22 cellular contexts compared by ENCODE assay signal in the genomic region with DNA sequence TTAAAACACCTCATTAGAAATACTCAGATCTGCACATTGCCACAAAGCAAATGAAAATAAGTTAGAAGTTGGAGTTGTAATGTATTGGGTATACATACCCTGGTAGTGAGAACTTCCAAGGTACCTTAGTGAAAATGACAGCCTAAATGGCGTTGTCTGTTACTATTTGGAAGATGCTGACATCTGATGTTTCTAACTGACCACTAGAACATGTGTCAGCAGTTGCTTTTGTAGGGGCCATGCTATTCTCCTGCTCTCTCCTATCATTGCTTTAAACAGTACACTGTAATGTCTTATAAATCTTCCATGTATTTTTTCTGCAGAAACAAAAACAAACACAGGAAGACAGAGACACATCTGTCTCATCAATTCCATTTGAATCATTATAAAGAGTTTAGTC. TPM values are rescaled to one million over a fixed set of nuclear protein-coding genes. Genes with fewer than 3 reads are reported as not detected.
A peak's percentile ranks its signal among the peaks of the same experiment; 100 is the strongest.
DNase-seq lines count a peak whose midpoint lies in the region; ATAC-seq and TF ChIP-seq lines count a peak whose summit lies in the region.
"Had no signal": no experiment of that assay in that cellular context is flagged by ENCODE, and none has a peak within 500 bp of the region (broad histone marks: within the 10 kb centered on the region; RNA-seq: fewer than 3 reads in every experiment).

No MANE protein-coding gene starts in this region.

- H3K36me3 Mint-ChIP-seq in chondrocyte (ENCODE audit: low read depth) (peaks cover 5% of the 10 kb centered on the region), HFFc6 (ENCODE audit: low read depth) (peaks cover 16% of the 10 kb centered on the region)
- H3K36me3 Mint-ChIP-seq: CD4-positive, CD25-positive, alpha-beta regulatory T cell had no signal

- H3K27me3 ChIP-seq in left ventricle myocardium inferior (ENCODE audit: low read depth): no peaks in the 10 kb centered on the region
- H3K27me3 ChIP-seq in osteoblast (ENCODE audit: insufficient read depth, low read length): no peaks in the 10 kb centered on the region
- H3K27me3 ChIP-seq: BE2C had no signal

- TF ChIP-seq CTCF in left ventricle myocardium inferior (IDR thresholded peaks at IDR 0.05; ENCODE audit: borderline replicate concordance) (no peak), VCaP (conservative IDR thresholded peaks at IDR 0.05) (no peak), osteoblast (IDR thresholded peaks at IDR 0.05; ENCODE audit: extremely low read depth, low read depth, low read length) (no peak), chondrocyte (IDR thresholded peaks at IDR 0.05) (no peak), HFFc6 (IDR thresholded peaks at IDR 0.05) (no peak)

- H3K9me3 Mint-ChIP-seq in chondrocyte (ENCODE audit: low read depth) (peaks cover 3% of the 10 kb centered on the region), HFFc6 (no peaks in the 10 kb centered on the region)

- intact Hi-C loops in left ventricle myocardium inferior (cut with micrococcal nuclease) (no loop called here), Right ventricle myocardium inferior (cut with DNase I) (no loop called here)

- no peak for DNase-seq in left ventricle myocardium inferior
- DNase-seq in Right ventricle myocardium inferior (ENCODE audit: missing footprints): no peak
- no peak for DNase-seq in osteoblast (ENCODE audit: insufficient read length, low spot score, missing footprints)
- DNase-seq in NCI-H2171 treated with DMSO at 0.1 percent for 48 hours (lab: John Stamatoyannopoulos, UW): no peak
- no peak for DNase-seq in activated CD8-positive, alpha-beta memory T cell treated with anti-CD3 and anti-CD28 coated beads, Interleukin-2, amount 50 U/mL, for 48 hours
- DNase-seq in chondrocyte (ENCODE audit: low spot score): no peak
- DNase-seq in HFFc6: no peak
- DNase-seq: 8988T; BE2C; CD4-positive, CD25-positive, alpha-beta regulatory T cell; COR-L47; GDM1; Kasumi-1; NCI-H1105 treated with DMSO at 0.1 percent for 48 hours; NCI-H1694; NCI-H2081 treated with DMSO at 0.1 percent for 48 hours; NCI-H510A treated with DMSO at 0.1 percent for 48 hours; NCI-H82 had no signal

- peaks cover 19% of the 10 kb centered on the region for H3K4me1 Mint-ChIP-seq in chondrocyte (ENCODE audit: low read depth)
- peaks cover 24% of the 10 kb centered on the region for H3K4me1 Mint-ChIP-seq in HFFc6 (ENCODE audit: low read depth)
- H3K4me1 Mint-ChIP-seq: CD4-positive, CD25-positive, alpha-beta regulatory T cell; IgD-negative memory B cell had no signal

- H4K20me1 ChIP-seq in osteoblast (ENCODE audit: insufficient read depth, low read length): peaks cover 69% of the 10 kb centered on the region

- H3K27me3 Mint-ChIP-seq in chondrocyte (ENCODE audit: low read depth) (no peaks in the 10 kb centered on the region), HFFc6 (ENCODE audit: insufficient read depth) (no peaks in the 10 kb centered on the region)
- H3K27me3 Mint-ChIP-seq: IgD-negative memory B cell had no signal

- H3K4me3 ChIP-seq in left ventricle myocardium inferior (no peak overlapping the region), osteoblast (ENCODE audit: insufficient read depth, low read length) (no peak overlapping the region)
- H3K4me3 ChIP-seq: HAP-1 had no signal

- H3K27ac Mint-ChIP-seq in chondrocyte (ENCODE audit: unreplicated experiment): no peak overlapping the region
- no peak overlapping the region; the same call in 1 of the 2 replicates for H3K27ac Mint-ChIP-seq in HFFc6
- H3K27ac Mint-ChIP-seq: CD4-positive, CD25-positive, alpha-beta regulatory T cell; IgD-negative memory B cell had no signal

- H3K4me3 Mint-ChIP-seq in chondrocyte (ENCODE audit: unreplicated experiment) (no peak overlapping the region), HFFc6 (no peak overlapping the region)
- H3K4me3 Mint-ChIP-seq: CD4-positive, CD25-positive, alpha-beta regulatory T cell; IgD-negative memory B cell had no signal

- no peak overlapping the region for H2AFZ ChIP-seq in osteoblast (ENCODE audit: low read length)

- peaks cover 62% of the 10 kb centered on the region for H3K4me1 ChIP-seq in left ventricle myocardium inferior
- peaks cover 41% of the 10 kb centered on the region for H3K4me1 ChIP-seq in osteoblast (ENCODE audit: insufficient read depth, low read length)

- peak overlapping the region; percentile 16 for H3K27ac ChIP-seq in left ventricle myocardium inferior (replicated peaks)
- H3K27ac ChIP-seq in VCaP: peak overlapping the region; percentile 13; the same call in 1 of the 2 replicates
- H3K27ac ChIP-seq in osteoblast (ENCODE audit: low read depth, low read length): peak overlapping the region; percentile 48

- no peak for ATAC-seq in Right ventricle myocardium inferior
- ATAC-seq: Panc1 had no signal

- no peak overlapping the region for H3K4me2 ChIP-seq in osteoblast (ENCODE audit: insufficient read depth, low read length)

- H3K9me3 ChIP-seq in left ventricle myocardium inferior (replicated peaks): peaks cover 14% of the 10 kb centered on the region
- no peaks in the 10 kb centered on the region for H3K9me3 ChIP-seq in osteoblast (ENCODE audit: low read depth, low read length)
- H3K9me3 ChIP-seq: BE2C, HAP-1 had no signal

- H3K79me2 ChIP-seq in osteoblast (ENCODE audit: insufficient read depth, low read length): peaks cover 100% of the 10 kb centered on the region

- H3K36me3 ChIP-seq in left ventricle myocardium inferior: no peaks in the 10 kb centered on the region
- peaks cover 14% of the 10 kb centered on the region for H3K36me3 ChIP-seq in osteoblast (ENCODE audit: insufficient read depth, low read length)
- H3K36me3 ChIP-seq: BE2C, HAP-1 had no signal

RNA-seq across cellular contexts. Expression of a gene that starts 40.1 kb away (rescaled TPM):
- total RNA-seq in left ventricle myocardium inferior: 84.1 TPM
- total RNA-seq in Right ventricle myocardium inferior: 100 TPM
- total RNA-seq in osteoblast: 903 and 966 TPM in 2 replicates
- 307 to 453 TPM (median 449 TPM) in 3 replicates for total RNA-seq in chondrocyte
- total RNA-seq in HFFc6 (2021; fragmentation: NEBNext Ultra II Directional; extraction: Animal tissue kit (Norgen Biotek cat#: 25700)): 100 to 1,000 TPM; 352 to 465 (median 393) TPM
